8 cellular contexts compared by ENCODE assay signal in genomic region chr19:46731007-46731501, GRCh38. TPM values are rescaled to one million over a fixed set of nuclear protein-coding genes. Genes with fewer than 3 reads are reported as not detected.
DNase-seq lines count a peak whose midpoint lies in the region; ATAC-seq, FAIRE-seq and TF ChIP-seq lines count a peak whose summit lies in the region.

No MANE protein-coding gene starts in this region.

- CTCF ChIA-PET in Panc1 (lab: Charles Lee): interaction anchor here (0.6 kb wide), 1 partner anchor 26 kb away, joined by 4 read pairs; no protein-coding TSS in a partner anchor
- CTCF ChIA-PET in H1 (lab: Charles Lee; ENCODE audit: partially characterized antibody): interaction anchor here (0.7 to 15.8 kb wide), 14 partner anchors 10 to 126 kb away, joined by 3 to 188 read pairs (median 4); no protein-coding TSS in a partner anchor

- no peak overlapping the region for H4K5ac ChIP-seq in H1 (ENCODE audit: insufficient read length, low read depth, low read length)

- peaks cover 23% of the 10 kb centered on the region for H3K36me3 Mint-ChIP-seq in osteocyte (ENCODE audit: unreplicated experiment)
- peaks cover 39% of the 10 kb centered on the region for H3K36me3 Mint-ChIP-seq in T-helper 2 cell treated with Interferon-gamma antibody and Interleukin-4, amounts not matched to agents 5 μg/mL and 100 μg/mL, for 36 hours (ENCODE audit: low read depth)

- BruUV-seq in Panc1 (replicated peaks; lab: Mats Ljungman, UMichigan): no TSS peak

- TF ChIP-seq RAD21 in H1 (IDR thresholded peaks at IDR 0.05 in 1 of 2, conservative IDR thresholded peaks at IDR 0.05 in 1 of 2; ENCODE audit: low read depth in 2 of 2, low read length in 2 of 2): no peak

- H3K9me3 ChIP-seq in Panc1 (ENCODE audit: control insufficient read depth, insufficient read depth, low read depth, low read length) (no peaks in the 10 kb centered on the region), H1 (ENCODE audit: insufficient read depth in 2 of 2, low read depth in 1 of 2, low read length in 1 of 2) (no peaks in the 10 kb centered on the region)

- no peak overlapping the region for H3K4me3 Mint-ChIP-seq in osteocyte (ENCODE audit: unreplicated experiment)
- no peak overlapping the region for H3K4me3 Mint-ChIP-seq in T-helper 2 cell treated with Interferon-gamma antibody and Interleukin-4, amounts not matched to agents 5 μg/mL and 100 μg/mL, for 36 hours

- H3K23me2 ChIP-seq in H1 (ENCODE audit: low read depth, low read length): no peaks in the 10 kb centered on the region

- H3K4me1 ChIP-seq in Panc1 (ENCODE audit: control insufficient read depth, insufficient read depth, low read length) (no peaks in the 10 kb centered on the region), H1 (replicated peaks in 1 of 4; ENCODE audit: control insufficient read depth in 3 of 4, insufficient read depth in 4 of 4, low read length in 3 of 4) (peaks cover 0 to 3% (median 0%) of the 10 kb centered on the region in 4 experiments; a peak in 4 of 7 replicates)

- TF ChIP-seq EP300 in H1 (IDR thresholded peaks at IDR 0.05; ENCODE audit: borderline replicate concordance in 1 of 2, low read depth in 2 of 2, low read length in 2 of 2): no peak

- H2BK15ac ChIP-seq in H1 (ENCODE audit: low read length): no peak overlapping the region

- peaks cover 3% of the 10 kb centered on the region for H3K36me3 ChIP-seq in Panc1 (ENCODE audit: control insufficient read depth, insufficient read depth, low read length)
- H3K36me3 ChIP-seq in H1 (ENCODE audit: control insufficient read depth in 2 of 4, insufficient read depth in 4 of 4, low read length in 3 of 4): peaks cover 37 to 67% (median 51%) of the 10 kb centered on the region in 4 experiments

- no peak for FAIRE-seq in H1 (lab: Jason Lieb, UNC)

- peak overlapping the region; percentile 88 for H3K27ac Mint-ChIP-seq in osteocyte (ENCODE audit: unreplicated experiment)
- H3K27ac Mint-ChIP-seq in T-helper 2 cell treated with Interferon-gamma antibody and Interleukin-4, amounts not matched to agents 5 μg/mL and 100 μg/mL, for 36 hours: no peak overlapping the region

- H2AFZ ChIP-seq in H1 (ENCODE audit: low read length): no peak overlapping the region

- no peak overlapping the region for H3K23ac ChIP-seq in H1 (ENCODE audit: insufficient read length)

- no peak overlapping the region; the same call in 1 of the 2 replicates for H4K8ac ChIP-seq in H1 (ENCODE audit: extremely low read depth, insufficient read depth, low read length)

- H3K56ac ChIP-seq in H1 (replicated peaks; ENCODE audit: insufficient read length, low read depth, low read length): no peak overlapping the region

- H3K27ac ChIP-seq in Panc1 (ENCODE audit: low read length) (no peak overlapping the region), H1 (ENCODE audit: low read depth, low read length) (no peak overlapping the region)

- no peak overlapping the region for H3K4ac ChIP-seq in H1 (replicated peaks; ENCODE audit: insufficient read length, low read depth, low read length)

- peak overlapping the region; percentile 66; the same call in 1 of the 2 replicates for H2BK5ac ChIP-seq in H1 (ENCODE audit: low read depth, low read length)

- no peaks in the 10 kb centered on the region for H3K27me3 ChIP-seq in Panc1 (ENCODE audit: control insufficient read depth, insufficient read depth, low read length)
- no peaks in the 10 kb centered on the region for H3K27me3 ChIP-seq in H1 (replicated peaks in 1 of 4; ENCODE audit: control insufficient read depth in 3 of 4, extremely low read depth in 1 of 4, insufficient read depth in 3 of 4, low read length in 3 of 4)

- no peak overlapping the region for H2AK5ac ChIP-seq in H1 (ENCODE audit: low read depth, low read length)

- H3K9me3 Mint-ChIP-seq in osteocyte (ENCODE audit: unreplicated experiment): no peaks in the 10 kb centered on the region
- no peaks in the 10 kb centered on the region for H3K9me3 Mint-ChIP-seq in T-helper 2 cell treated with Interferon-gamma antibody and Interleukin-4, amounts not matched to agents 5 μg/mL and 100 μg/mL, for 36 hours

- POLR2A ChIA-PET in Panc1 (lab: Charles Lee) (no interaction called here), H1 (lab: Charles Lee; ENCODE audit: partially characterized antibody) (interaction anchor here (0.8 to 4.2 kb wide), 6 partner anchors 10 to 55 kb away, joined by 3 to 26 read pairs (median 6); partner anchors contain the start of gene PRKD2)

- no peak overlapping the region for H3K4me2 ChIP-seq in H1 (ENCODE audit: insufficient read depth in 1 of 2, low read depth in 2 of 2, low read length in 2 of 2)

- H2BK20ac ChIP-seq in H1 (ENCODE audit: low read length): no peak overlapping the region

- 0 out of 2 replicates have a peak, but pooled peaks have one; percentile 25 for ATAC-seq in Panc1
- no peak for ATAC-seq in HG03439 (IDR thresholded peaks at IDR 0.05; ENCODE audit: unreplicated experiment)
- no peak for ATAC-seq in GM18858 (IDR thresholded peaks at IDR 0.05; ENCODE audit: unreplicated experiment)

- no peak overlapping the region for H2BK120ac ChIP-seq in H1 (replicated peaks; ENCODE audit: low read depth, low read length)

- no peak for TF ChIP-seq POLR2A in H1 (IDR thresholded peaks at IDR 0.05; ENCODE audit: control extremely low read depth in 1 of 2, low read depth in 2 of 2, low read length in 2 of 2)

- no peak overlapping the region for H3K9ac ChIP-seq in H1 (replicated peaks in 1 of 4; ENCODE audit: extremely low read depth in 1 of 4, low read depth in 3 of 4, low read length in 3 of 4)

- TF ChIP-seq CTCF in Panc1 (IDR thresholded peaks at IDR 0.05) (no peak), H1 (IDR thresholded peaks at IDR 0.05; ENCODE audit: control extremely low read depth in 1 of 3, insufficient read depth in 1 of 3, low read depth in 1 of 3, low read length in 3 of 3) (no peak), osteocyte (IDR thresholded peaks at IDR 0.05) (no peak)

- H2BK12ac ChIP-seq in H1 (ENCODE audit: low read depth, low read length): no peak overlapping the region

- H4K91ac ChIP-seq in H1 (replicated peaks; ENCODE audit: insufficient read length, low read length): no peak overlapping the region

- peaks cover 8% of the 10 kb centered on the region for H3K79me1 ChIP-seq in H1 (ENCODE audit: low read depth, low read length)

- H3K27me3 Mint-ChIP-seq in osteocyte (ENCODE audit: unreplicated experiment): no peaks in the 10 kb centered on the region
- H3K27me3 Mint-ChIP-seq in T-helper 2 cell treated with Interferon-gamma antibody and Interleukin-4, amounts not matched to agents 5 μg/mL and 100 μg/mL, for 36 hours (ENCODE audit: low read depth): no peaks in the 10 kb centered on the region

- intact Hi-C loops in Panc1 (cut with micrococcal nuclease; ENCODE audit: unreplicated experiment): no loop called here

- H3K4me3 ChIP-seq in Panc1 (ENCODE audit: low read depth in 2 of 2, low read length in 2 of 2) (no peak overlapping the region), H1 (ENCODE audit: extremely low read depth in 1 of 4, insufficient read depth in 2 of 4, low read depth in 3 of 4, low read length in 4 of 4) (no peak overlapping the region)

- peak; percentile 79 for DNase-seq in GDM1 (lab: John Stamatoyannopoulos, UW)
- no peak for DNase-seq in Panc1 (ENCODE audit: low read depth, low spot score)
- DNase-seq in H1 (ENCODE audit: low read depth in 1 of 2, low spot score in 2 of 2): no peak
- no peak for DNase-seq in osteocyte (ENCODE audit: extremely low spot score, unreplicated experiment)
- no peak for DNase-seq in T-helper 2 cell treated with Interferon-gamma antibody and Interleukin-4, amounts not matched to agents 5 μg/mL and 100 μg/mL, for 36 hours (ENCODE audit: low spot score)
- no peak for DNase-seq in epidermal melanocyte (ENCODE audit: insufficient read length, low spot score)

- H3K14ac ChIP-seq in H1 (ENCODE audit: insufficient read length): no peak overlapping the region

- peaks cover 38% of the 10 kb centered on the region for H3K4me1 Mint-ChIP-seq in osteocyte (ENCODE audit: unreplicated experiment)
- H3K4me1 Mint-ChIP-seq in T-helper 2 cell treated with Interferon-gamma antibody and Interleukin-4, amounts not matched to agents 5 μg/mL and 100 μg/mL, for 36 hours (ENCODE audit: low read depth): peaks cover 11% of the 10 kb centered on the region

- H4K20me1 ChIP-seq in H1 (replicated peaks in 1 of 2; ENCODE audit: control insufficient read depth in 1 of 2, insufficient read depth in 2 of 2, low read length in 2 of 2): peaks cover 30 to 46% of the 10 kb centered on the region in 2 experiments

- no peak overlapping the region for H3K18ac ChIP-seq in H1 (ENCODE audit: extremely low read depth, low read length)

- peaks cover 0 to 27% of the 10 kb centered on the region in 2 experiments; a peak in 2 of 4 replicates for H3K79me2 ChIP-seq in H1 (ENCODE audit: control insufficient read depth in 1 of 2, insufficient read depth in 2 of 2, low read length in 2 of 2)

- WGBS in H1 (ENCODE audit: extremely low coverage in 1 of 2, insufficient coverage in 1 of 2, insufficient read length in 1 of 2, insufficient replicate concordance in 2 of 2, low coverage in 1 of 2, low lambda C conversion rate in 2 of 2, missing lambda C conversion rate in 1 of 2), 2 experiments: 94% methylated on average over 14 of the region's 14 CpGs; no CpG with 5 or more reads in 1 of the 2 experiments

- in situ Hi-C loops in Panc1 (cut with HindIII; ENCODE audit: low pct_unique_long_range_greater_than_20kb, low sequenced_read_pairs): no loop called here

RNA-seq across cellular contexts. Expression of gene PRKD2, which starts 14.1 kb away (rescaled TPM):
- 41.2 TPM for total RNA-seq in Panc1 (2021; ENCODE audit: unreplicated experiment)
- polyA plus RNA-seq in Panc1 (2012; ENCODE audit: insufficient read length): 44.2 TPM
- 63.8 and 73.1 TPM in 2 replicates for total RNA-seq in H1 (2021; fragmentation: NEBNext Ultra II Directional; extraction: Animal tissue kit (Norgen Biotek cat#: 25700))
- polyA plus RNA-seq in H1 (2011; rRNA removed): 24.4 and 34.9 TPM in 2 replicates
- polyA plus RNA-seq in H1 (2011; cell fraction: cytosol; rRNA removed): 21.8 TPM
- polyA plus RNA-seq in H1 (2011; cell fraction: nucleus; rRNA removed): 52.7 TPM
- 40.6 to 71.6 TPM (median 66.7 TPM) in 4 replicates for polyA plus RNA-seq in H1 (2012, experiment 1 of 2)
- 66.5 TPM for polyA plus RNA-seq in H1 (2012, experiment 2 of 2)
- 39.4 TPM for polyA plus RNA-seq in H1 (2013, experiment 1 of 2)
- 39.7 TPM for polyA plus RNA-seq in H1 (2013, experiment 2 of 2)
- 19.5 and 29.8 TPM in 2 replicates for polyA minus RNA-seq in H1 (2011; rRNA and poly(A)+ RNA removed)
- polyA minus RNA-seq in H1 (2011; cell fraction: cytosol; rRNA and poly(A)+ RNA removed): 43.1 TPM
- polyA minus RNA-seq in H1 (2011; cell fraction: nucleus; rRNA and poly(A)+ RNA removed): 20.4 TPM
- total RNA-seq in osteocyte: 41.9 and 43.9 TPM in 2 replicates

RNA-seq across cellular contexts. Expression of gene FKRP, which starts 14.8 kb away (rescaled TPM):
- total RNA-seq in Panc1 (2021; ENCODE audit: unreplicated experiment): 21.6 TPM
- 20.0 TPM for polyA plus RNA-seq in Panc1 (2012; ENCODE audit: insufficient read length)
- total RNA-seq in H1 (2021; fragmentation: NEBNext Ultra II Directional; extraction: Animal tissue kit (Norgen Biotek cat#: 25700)): 24.4 and 24.8 TPM in 2 replicates
- 17.1 and 29.1 TPM in 2 replicates for polyA plus RNA-seq in H1 (2011; rRNA removed)
- 16.6 TPM for polyA plus RNA-seq in H1 (2011; cell fraction: cytosol; rRNA removed)
- 36.2 TPM for polyA plus RNA-seq in H1 (2011; cell fraction: nucleus; rRNA removed)
- polyA plus RNA-seq in H1 (2012, experiment 1 of 2): 22.3 to 27.7 TPM (median 25.3 TPM) in 4 replicates
- polyA plus RNA-seq in H1 (2012, experiment 2 of 2): 18.2 TPM
- polyA plus RNA-seq in H1 (2013, experiment 1 of 2): 31.2 TPM
- 30.1 TPM for polyA plus RNA-seq in H1 (2013, experiment 2 of 2)
- 9.1 and 10.6 TPM in 2 replicates for polyA minus RNA-seq in H1 (2011; rRNA and poly(A)+ RNA removed)
- polyA minus RNA-seq in H1 (2011; cell fraction: cytosol; rRNA and poly(A)+ RNA removed): 10.7 TPM
- polyA minus RNA-seq in H1 (2011; cell fraction: nucleus; rRNA and poly(A)+ RNA removed): 13.1 TPM
- total RNA-seq in osteocyte: 34.0 and 37.7 TPM in 2 replicates

RNA-seq across cellular contexts. Expression of gene STRN4, which starts 15.2 kb away (rescaled TPM):
- total RNA-seq in Panc1 (2021; ENCODE audit: unreplicated experiment): 89.5 TPM
- polyA plus RNA-seq in Panc1 (2012; ENCODE audit: insufficient read length): 137 TPM
- total RNA-seq in H1 (2021; fragmentation: NEBNext Ultra II Directional; extraction: Animal tissue kit (Norgen Biotek cat#: 25700)): 120 and 124 TPM in 2 replicates
- polyA plus RNA-seq in H1 (2011; rRNA removed): 187 and 298 TPM in 2 replicates
- 187 TPM for polyA plus RNA-seq in H1 (2011; cell fraction: cytosol; rRNA removed)
- 357 TPM for polyA plus RNA-seq in H1 (2011; cell fraction: nucleus; rRNA removed)
- 79.5 to 127 TPM (median 116 TPM) in 4 replicates for polyA plus RNA-seq in H1 (2012, experiment 1 of 2)
- polyA plus RNA-seq in H1 (2012, experiment 2 of 2): 86.4 TPM
- polyA plus RNA-seq in H1 (2013, experiment 1 of 2): 74.9 TPM
- polyA plus RNA-seq in H1 (2013, experiment 2 of 2): 72.9 TPM
- polyA minus RNA-seq in H1 (2011; rRNA and poly(A)+ RNA removed): 98.5 and 101 TPM in 2 replicates
- polyA minus RNA-seq in H1 (2011; cell fraction: cytosol; rRNA and poly(A)+ RNA removed): 89.5 TPM
- polyA minus RNA-seq in H1 (2011; cell fraction: nucleus; rRNA and poly(A)+ RNA removed): 111 TPM
- 87.1 and 93.5 TPM in 2 replicates for total RNA-seq in osteocyte

RNA-seq across cellular contexts. Expression of gene SLC1A5, which starts 57.3 kb away (rescaled TPM):
- total RNA-seq in Panc1 (2021; ENCODE audit: unreplicated experiment) (104 TPM), osteocyte (313 and 354 TPM in 2 replicates)
- polyA plus RNA-seq in Panc1 (2012; ENCODE audit: insufficient read length): 140 TPM
- total RNA-seq in H1 (2021; fragmentation: NEBNext Ultra II Directional; extraction: Animal tissue kit (Norgen Biotek cat#: 25700)): 290 and 291 TPM in 2 replicates
- 351 and 475 TPM in 2 replicates for polyA plus RNA-seq in H1 (2011; rRNA removed)
- 305 TPM for polyA plus RNA-seq in H1 (2011; cell fraction: cytosol; rRNA removed)
- 293 TPM for polyA plus RNA-seq in H1 (2011; cell fraction: nucleus; rRNA removed)
- polyA plus RNA-seq in H1 (2012, experiment 1 of 2): 192 to 294 TPM (median 290 TPM) in 4 replicates
- polyA plus RNA-seq in H1 (2012, experiment 2 of 2): 364 TPM
- 328 TPM for polyA plus RNA-seq in H1 (2013, experiment 1 of 2)
- 322 TPM for polyA plus RNA-seq in H1 (2013, experiment 2 of 2)
- 271 and 323 TPM in 2 replicates for polyA minus RNA-seq in H1 (2011; rRNA and poly(A)+ RNA removed)
- 153 TPM for polyA minus RNA-seq in H1 (2011; cell fraction: cytosol; rRNA and poly(A)+ RNA removed)
- 89.0 TPM for polyA minus RNA-seq in H1 (2011; cell fraction: nucleus; rRNA and poly(A)+ RNA removed)
